Comparison of ENCODE assay signal across 8 cellular contexts in the genomic region with DNA sequence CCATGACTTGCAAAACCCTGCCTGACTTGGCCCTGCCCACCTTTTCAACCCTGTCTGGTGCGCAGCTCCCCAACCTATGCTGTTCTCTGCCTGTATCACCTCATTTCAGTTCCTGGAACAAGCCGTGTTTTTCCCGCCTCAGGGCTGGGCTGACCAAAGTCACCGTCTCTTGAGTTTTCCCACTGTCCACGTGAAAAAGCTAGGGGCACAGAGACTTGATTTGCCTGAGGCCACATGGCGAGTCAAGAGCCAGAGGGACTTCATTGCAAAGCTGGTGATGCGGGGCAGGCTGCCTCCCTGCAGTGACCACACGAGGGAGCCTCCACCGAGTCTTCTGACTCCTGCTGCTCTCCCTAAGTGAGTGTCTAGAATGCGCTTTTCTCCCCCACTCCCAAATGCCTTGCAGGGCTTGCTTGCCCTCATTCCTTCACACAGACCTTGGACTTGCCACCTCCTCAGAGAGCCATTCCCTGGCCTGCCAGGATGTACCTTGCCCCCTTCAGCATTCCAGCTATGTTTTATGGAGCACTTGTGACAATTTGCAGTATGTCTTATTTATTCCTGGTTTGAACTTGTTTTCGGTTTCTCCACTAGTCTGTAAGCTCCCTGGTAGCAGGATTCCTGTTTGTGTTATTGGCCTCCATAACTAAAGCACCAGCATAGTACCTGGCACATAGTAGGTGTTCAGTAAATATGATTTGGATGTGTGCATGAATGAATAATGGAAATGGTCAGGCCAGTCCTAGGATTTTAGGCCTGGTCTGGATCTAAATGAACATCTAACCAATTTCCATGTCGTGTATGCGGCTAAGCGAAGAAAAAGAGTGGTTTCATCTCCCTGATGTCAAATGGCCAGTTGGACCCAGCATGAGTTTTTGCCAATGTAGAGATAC.
DNase-seq lines count a peak whose midpoint lies in the region; ATAC-seq, FAIRE-seq and TF ChIP-seq lines count a peak whose summit lies in the region.

No MANE protein-coding gene starts in this region.

- H3K27ac ChIP-seq in C4-2B (no peak overlapping the region), heart left ventricle (no peak overlapping the region)

- ATAC-seq in heart left ventricle (peak; percentile 60 to 82 (median 80)), GM18511 (IDR thresholded peaks at IDR 0.05; ENCODE audit: unreplicated experiment) (no peak)

- no peak for FAIRE-seq in GM18507 (lab: Jason Lieb, UNC)

- peaks cover 0 to 6% (median 0%) of the 10 kb centered on the region in 12 donors for H3K4me1 ChIP-seq in heart left ventricle

- 65 to 70% (median 68%) methylated on average over 13 to 14 of the region's 14 CpGs for WGBS in heart left ventricle, 4 donors

- H3K4me3 Mint-ChIP-seq in activated naive CD4-positive, alpha-beta T cell treated with anti-CD3 and anti-CD28 coated beads, Interleukin-2, amount 50 U/mL, for 24 hours = no peak overlapping the region

- intact Hi-C loops in heart left ventricle (cut with DNase I) = loop anchor here in 4 of 10 donors (5.0 to 10.0 kb wide), 3 partner anchors 113 to 134 kb away; no protein-coding TSS in a partner anchor

- H3K27me3 ChIP-seq in heart left ventricle = no peaks in the 10 kb centered on the region

- H3K9me3 Mint-ChIP-seq in activated naive CD4-positive, alpha-beta T cell treated with anti-CD3 and anti-CD28 coated beads, Interleukin-2, amount 50 U/mL, for 24 hours = no peaks in the 10 kb centered on the region

- H3K4me3 ChIP-seq in heart left ventricle = no peak overlapping the region

- no peaks in the 10 kb centered on the region for H3K9me3 ChIP-seq in heart left ventricle

- DNase-seq in GM18507 (ENCODE audit: extremely low spot score, insufficient read length, low read depth) (peak; percentile 14), NCI-H446 treated with DMSO at 0.1 percent for 48 hours (lab: John Stamatoyannopoulos, UW) (peak; percentile 19), heart left ventricle (peak in 4 of 5 donors; percentile 30 to 49 (median 36)), pulmonary artery endothelial cell (ENCODE audit: low read depth, low spot score) (peak; percentile 11), NK-92 (lab: John Stamatoyannopoulos, UW; ENCODE audit: unreplicated experiment) (no peak)

- H3K27me3 Mint-ChIP-seq in activated naive CD4-positive, alpha-beta T cell treated with anti-CD3 and anti-CD28 coated beads, Interleukin-2, amount 50 U/mL, for 24 hours = no peaks in the 10 kb centered on the region

- peaks cover 47% of the 10 kb centered on the region for H3K4me1 Mint-ChIP-seq in activated naive CD4-positive, alpha-beta T cell treated with anti-CD3 and anti-CD28 coated beads, Interleukin-2, amount 50 U/mL, for 24 hours

- no peaks in the 10 kb centered on the region for H3K36me3 ChIP-seq in heart left ventricle

- TF ChIP-seq POLR2A in heart left ventricle (IDR thresholded peaks at IDR 0.05) = no peak

- peak; percentile 79 for TF ChIP-seq CTCF in C4-2B (conservative IDR thresholded peaks at IDR 0.05)
- TF ChIP-seq CTCF in heart left ventricle (IDR thresholded peaks at IDR 0.05) = peak; percentile 39 to 73 (median 58)

- H3K27ac Mint-ChIP-seq in activated naive CD4-positive, alpha-beta T cell treated with anti-CD3 and anti-CD28 coated beads, Interleukin-2, amount 50 U/mL, for 24 hours = peak overlapping the region; percentile 56

- peaks cover 12% of the 10 kb centered on the region for H3K36me3 Mint-ChIP-seq in activated naive CD4-positive, alpha-beta T cell treated with anti-CD3 and anti-CD28 coated beads, Interleukin-2, amount 50 U/mL, for 24 hours
